ENCODE assay signal across 7 cellular contexts in genomic region chr16:75580-76501, GRCh38. TPM values are rescaled to one million over a fixed set of nuclear protein-coding genes. Genes with fewer than 3 reads are reported as not detected.
DNase-seq lines count a peak whose midpoint lies in the region; ATAC-seq and TF ChIP-seq lines count a peak whose summit lies in the region.

No MANE protein-coding gene starts in this region.

- peaks cover 68% of the 10 kb centered on the region for H3K4me1 Mint-ChIP-seq in chondrocyte (ENCODE audit: low read depth)

- peak overlapping the region; percentile 91 for H3K27ac Mint-ChIP-seq in chondrocyte (ENCODE audit: unreplicated experiment)

- H3K36me3 Mint-ChIP-seq in chondrocyte (ENCODE audit: low read depth): peaks cover 1% of the 10 kb centered on the region

- 75 to 87% methylated on average over 4 of the region's 11 CpGs for whole genome bisulfite sequencing in mesodermal cell (ENCODE audit: insufficient coverage in 2 of 2), 2 experiments

- no peaks in the 10 kb centered on the region for H3K27me3 Mint-ChIP-seq in chondrocyte (ENCODE audit: low read depth)

- no peak for TF ChIP-seq POLR2A in vagina (IDR thresholded peaks at IDR 0.05)

- H3K9me3 Mint-ChIP-seq in chondrocyte (ENCODE audit: low read depth): no peaks in the 10 kb centered on the region

- DNase-seq in GM03348 (ENCODE audit: low spot score) (peak; percentile 91), NOMO-1 treated with dmso at 0.1 percent for 144 hours (lab: John Stamatoyannopoulos, UW; ENCODE audit: unreplicated experiment) (peak; percentile 67), chondrocyte (ENCODE audit: low spot score) (no peak), vagina (ENCODE audit: extremely low spot score in 2 of 2) (no peak), NCI-H2081 (lab: John Stamatoyannopoulos, UW) (no peak)

- intact Hi-C loops in vagina (cut with DNase I): no loop called here

- peak; percentile 57 for TF ChIP-seq CTCF in chondrocyte (IDR thresholded peaks at IDR 0.05)
- TF ChIP-seq CTCF in vagina (IDR thresholded peaks at IDR 0.05): no peak

- no peak for ATAC-seq in GM18868 (IDR thresholded peaks at IDR 0.05; ENCODE audit: unreplicated experiment)

- peaks cover 15% of the 10 kb centered on the region for H3K36me3 ChIP-seq in mesodermal cell (ENCODE audit: control insufficient read depth, insufficient read depth, low read length)
- H3K36me3 ChIP-seq in vagina: no peaks in the 10 kb centered on the region

- peak overlapping the region; percentile 69 for H3K4me3 Mint-ChIP-seq in chondrocyte (ENCODE audit: unreplicated experiment)

- H3K27ac ChIP-seq in mesodermal cell (ENCODE audit: low read depth, low read length, severe bottlenecking): peak overlapping the region; percentile 89
- H3K27ac ChIP-seq in vagina: peak overlapping the region; percentile 89

- H3K4me3 ChIP-seq in mesodermal cell (ENCODE audit: extremely low read depth, insufficient read depth, low read length, poor library complexity, severe bottlenecking) (no peak overlapping the region), vagina (peak overlapping the region; percentile 74 to 98)

- no peaks in the 10 kb centered on the region for H3K9me3 ChIP-seq in mesodermal cell (ENCODE audit: control insufficient read depth, low read length)
- no peaks in the 10 kb centered on the region for H3K9me3 ChIP-seq in vagina

- no peaks in the 10 kb centered on the region for H3K27me3 ChIP-seq in vagina

- H3K4me1 ChIP-seq in mesodermal cell (ENCODE audit: control insufficient read depth, insufficient read depth, low read length, poor library complexity, severe bottlenecking) (peaks cover 60% of the 10 kb centered on the region), vagina (peaks cover 70% of the 10 kb centered on the region)

RNA-seq across cellular contexts. Expression of gene MPG, which starts 2.2 kb away (rescaled TPM):
- total RNA-seq in chondrocyte (52.6 to 65.4 TPM (median 61.1 TPM) in 3 replicates), vagina (124 TPM)
- polyA plus RNA-seq in mesodermal cell (2013, experiment 1 of 2): 85.2 TPM
- 74.3 TPM for polyA plus RNA-seq in mesodermal cell (2013, experiment 2 of 2)

RNA-seq across cellular contexts. Expression of gene RHBDF1, which starts 3.4 kb away (rescaled TPM):
- total RNA-seq in chondrocyte: 52.4 to 55.5 TPM (median 52.7 TPM) in 3 replicates
- polyA plus RNA-seq in mesodermal cell (2013, experiment 1 of 2): 51.9 TPM
- polyA plus RNA-seq in mesodermal cell (2013, experiment 2 of 2): 42.0 TPM
- total RNA-seq in vagina: 86.9 TPM

RNA-seq across cellular contexts. Expression of gene SNRNP25, which starts 22.2 kb away (rescaled TPM):
- 27.7 to 40.5 TPM (median 28.0 TPM) in 3 replicates for total RNA-seq in chondrocyte
- polyA plus RNA-seq in mesodermal cell (2013, experiment 1 of 2): 34.8 TPM
- polyA plus RNA-seq in mesodermal cell (2013, experiment 2 of 2): 34.4 TPM
- total RNA-seq in vagina: 15.0 TPM

RNA-seq across cellular contexts. Expression of gene POLR3K, which starts 22.4 kb away (rescaled TPM):
- 7.3 to 11.3 TPM (median 7.5 TPM) in 3 replicates for total RNA-seq in chondrocyte
- 15.5 TPM for polyA plus RNA-seq in mesodermal cell (2013, experiment 1 of 2)
- polyA plus RNA-seq in mesodermal cell (2013, experiment 2 of 2): 13.2 TPM
- total RNA-seq in vagina: 12.8 TPM

Comparison
In these comparisons a context has a peak if more than half of its experiments do, and no peak if none do; other contexts are left out.
1. DNase-seq: peak in GM03348 (single experiment) and NOMO-1 treated with dmso at 0.1 percent for 144 hours (single experiment); none in chondrocyte (single experiment), vagina (0 of 2) and NCI-H2081 (0 of 2).